In genomic region chr2:85433511-85434089, GRCh38 we compare ENCODE assay signal across 10 cellular contexts.
A peak's percentile ranks its signal among the peaks of the same experiment; 100 is the strongest.
DNase-seq lines count a peak whose midpoint lies in the region; ATAC-seq lines count a peak whose summit lies in the region.
"Had no signal": no experiment of that assay in that cellular context is flagged by ENCODE, and none has a peak within 500 bp of the region (broad histone marks: within the 10 kb centered on the region; RNA-seq: fewer than 3 reads in every experiment).

No MANE protein-coding gene starts in this region.

- peak; percentile 46 for DNase-seq in NCI-H510A treated with DMSO at 0.1 percent for 48 hours (lab: John Stamatoyannopoulos, UW)
- peak; percentile 58 for DNase-seq in epithelial cell of prostate (ENCODE audit: low read depth, low spot score)
- DNase-seq in stimulated activated effector memory CD8-positive, alpha-beta T cell treated with anti-CD3 and anti-CD28 coated beads, Interleukin-12 subunit alpha, Interleukin-12 subunit beta, amount 100 ng/mL, for 72 hours (ENCODE audit: low spot score in 2 of 2) = no peak
- no peak for DNase-seq in stimulated activated CD8-positive, alpha-beta memory T cell treated with anti-CD3 and anti-CD28 coated beads, Interleukin-4, amount 100 ng/mL, for 48 hours
- DNase-seq in activated naive CD8-positive, alpha-beta T cell treated with anti-CD3 and anti-CD28 coated beads, Interleukin-2, amount 50 U/mL, for 24 hours = no peak

- H3K4me2 ChIP-seq in BLaER1 = peak overlapping the region; percentile 97

- H3K36me3 ChIP-seq in BLaER1 (no peaks in the 10 kb centered on the region), mucosa of rectum (ENCODE audit: control insufficient read depth in 2 of 2, insufficient read depth in 2 of 2, low read length in 2 of 2) (no peaks in the 10 kb centered on the region)

- H3K27me3 ChIP-seq in BLaER1 = no peaks in the 10 kb centered on the region
- H3K27me3 ChIP-seq in mucosa of rectum (ENCODE audit: control insufficient read depth in 2 of 2, insufficient read depth in 2 of 2, low read length in 2 of 2) = no peaks in the 10 kb centered on the region

- peak overlapping the region; percentile 15; the same call in 1 of the 2 replicates for H3K9ac ChIP-seq in BLaER1
- H3K9ac ChIP-seq in mucosa of rectum (ENCODE audit: low read depth in 1 of 2, low read length in 2 of 2) = no peak overlapping the region

- H3K9me3 Mint-ChIP-seq in stimulated activated effector memory CD8-positive, alpha-beta T cell treated with anti-CD3 and anti-CD28 coated beads, Interleukin-12 subunit alpha, Interleukin-12 subunit beta, amount 100 ng/mL, for 72 hours = no peaks in the 10 kb centered on the region
- no peaks in the 10 kb centered on the region for H3K9me3 Mint-ChIP-seq in activated naive CD8-positive, alpha-beta T cell treated with anti-CD3 and anti-CD28 coated beads, Interleukin-2, amount 50 U/mL, for 24 hours
- H3K9me3 Mint-ChIP-seq: activated naive CD4-positive, alpha-beta T cell treated with anti-CD3 and anti-CD28 coated beads, Interleukin-2, amount 50 U/mL, for 24 hours; stimulated activated naive CD8-positive, alpha-beta T cell treated with anti-CD3 and anti-CD28 coated beads, Interleukin-15, Interleukin-2, amounts not matched to agents 100 ng/mL and 50 ng/mL, for 24 hours had no signal

- H3K36me3 Mint-ChIP-seq in stimulated activated effector memory CD8-positive, alpha-beta T cell treated with anti-CD3 and anti-CD28 coated beads, Interleukin-12 subunit alpha, Interleukin-12 subunit beta, amount 100 ng/mL, for 72 hours = peaks cover 6% of the 10 kb centered on the region
- H3K36me3 Mint-ChIP-seq in activated naive CD8-positive, alpha-beta T cell treated with anti-CD3 and anti-CD28 coated beads, Interleukin-2, amount 50 U/mL, for 24 hours (ENCODE audit: low read depth) = no peaks in the 10 kb centered on the region
- H3K36me3 Mint-ChIP-seq: activated naive CD4-positive, alpha-beta T cell treated with anti-CD3 and anti-CD28 coated beads, Interleukin-2, amount 50 U/mL, for 24 hours had no signal

- no peak overlapping the region for H3K27ac Mint-ChIP-seq in stimulated activated effector memory CD8-positive, alpha-beta T cell treated with anti-CD3 and anti-CD28 coated beads, Interleukin-12 subunit alpha, Interleukin-12 subunit beta, amount 100 ng/mL, for 72 hours
- H3K27ac Mint-ChIP-seq in activated naive CD8-positive, alpha-beta T cell treated with anti-CD3 and anti-CD28 coated beads, Interleukin-2, amount 50 U/mL, for 24 hours = no peak overlapping the region
- H3K27ac Mint-ChIP-seq: activated naive CD4-positive, alpha-beta T cell treated with anti-CD3 and anti-CD28 coated beads, Interleukin-2, amount 50 U/mL, for 24 hours; stimulated activated naive CD8-positive, alpha-beta T cell treated with anti-CD3 and anti-CD28 coated beads, Interleukin-15, Interleukin-2, amounts not matched to agents 100 ng/mL and 50 ng/mL, for 24 hours had no signal

- peak overlapping the region; percentile 83 for H3K27ac ChIP-seq in BLaER1
- peak overlapping the region; percentile 58 for H3K27ac ChIP-seq in epithelial cell of prostate
- peak overlapping the region; percentile 52 to 80 for H3K27ac ChIP-seq in mucosa of rectum (ENCODE audit: low read depth in 2 of 2, low read length in 2 of 2)

- H3K4me3 ChIP-seq in BLaER1 = no peak overlapping the region
- no peak overlapping the region for H3K4me3 ChIP-seq in mucosa of rectum (ENCODE audit: low read length in 2 of 2)

- ATAC-seq in stimulated activated effector memory CD8-positive, alpha-beta T cell treated with anti-CD3 and anti-CD28 coated beads, Interleukin-12 subunit alpha, Interleukin-12 subunit beta, amount 100 ng/mL, for 72 hours = no peak
- no peak for ATAC-seq in GM19467 (IDR thresholded peaks at IDR 0.05; ENCODE audit: unreplicated experiment)
- no peak for ATAC-seq in activated naive CD8-positive, alpha-beta T cell treated with anti-CD3 and anti-CD28 coated beads, Interleukin-2, amount 50 U/mL, for 24 hours

- no peaks in the 10 kb centered on the region for H3K27me3 Mint-ChIP-seq in activated naive CD8-positive, alpha-beta T cell treated with anti-CD3 and anti-CD28 coated beads, Interleukin-2, amount 50 U/mL, for 24 hours
- H3K27me3 Mint-ChIP-seq: activated naive CD4-positive, alpha-beta T cell treated with anti-CD3 and anti-CD28 coated beads, Interleukin-2, amount 50 U/mL, for 24 hours; stimulated activated naive CD8-positive, alpha-beta T cell treated with anti-CD3 and anti-CD28 coated beads, Interleukin-15, Interleukin-2, amounts not matched to agents 100 ng/mL and 50 ng/mL, for 24 hours had no signal

- H3K4me3 Mint-ChIP-seq in stimulated activated effector memory CD8-positive, alpha-beta T cell treated with anti-CD3 and anti-CD28 coated beads, Interleukin-12 subunit alpha, Interleukin-12 subunit beta, amount 100 ng/mL, for 72 hours = no peak overlapping the region
- no peak overlapping the region for H3K4me3 Mint-ChIP-seq in activated naive CD8-positive, alpha-beta T cell treated with anti-CD3 and anti-CD28 coated beads, Interleukin-2, amount 50 U/mL, for 24 hours
- H3K4me3 Mint-ChIP-seq: activated naive CD4-positive, alpha-beta T cell treated with anti-CD3 and anti-CD28 coated beads, Interleukin-2, amount 50 U/mL, for 24 hours; stimulated activated naive CD8-positive, alpha-beta T cell treated with anti-CD3 and anti-CD28 coated beads, Interleukin-15, Interleukin-2, amounts not matched to agents 100 ng/mL and 50 ng/mL, for 24 hours had no signal

- peaks cover 28% of the 10 kb centered on the region for H3K4me1 Mint-ChIP-seq in stimulated activated effector memory CD8-positive, alpha-beta T cell treated with anti-CD3 and anti-CD28 coated beads, Interleukin-12 subunit alpha, Interleukin-12 subunit beta, amount 100 ng/mL, for 72 hours
- H3K4me1 Mint-ChIP-seq in activated naive CD8-positive, alpha-beta T cell treated with anti-CD3 and anti-CD28 coated beads, Interleukin-2, amount 50 U/mL, for 24 hours = peaks cover 22% of the 10 kb centered on the region

- no peaks in the 10 kb centered on the region for H4K20me1 ChIP-seq in BLaER1

- peaks cover 92% of the 10 kb centered on the region for H3K4me1 ChIP-seq in BLaER1
- peaks cover 18 to 23% of the 10 kb centered on the region in 2 donors for H3K4me1 ChIP-seq in mucosa of rectum (ENCODE audit: control insufficient read depth in 2 of 2, insufficient read depth in 2 of 2, low read length in 2 of 2)

- H3K9me3 ChIP-seq in BLaER1 (no peaks in the 10 kb centered on the region), mucosa of rectum (ENCODE audit: control insufficient read depth in 2 of 2, low read length in 2 of 2) (no peaks in the 10 kb centered on the region)

Comparison
In these comparisons a context has a peak if more than half of its experiments do, and no peak if none do; other contexts are left out.
1. DNase-seq: peak in NCI-H510A treated with DMSO at 0.1 percent for 48 hours (single experiment) and epithelial cell of prostate (single experiment); none in stimulated activated effector memory CD8-positive, alpha-beta T cell treated with anti-CD3 and anti-CD28 coated beads, Interleukin-12 subunit alpha, Interleukin-12 subunit beta, amount 100 ng/mL, for 72 hours (0 of 2), stimulated activated CD8-positive, alpha-beta memory T cell treated with anti-CD3 and anti-CD28 coated beads, Interleukin-4, amount 100 ng/mL, for 48 hours (single experiment) and activated naive CD8-positive, alpha-beta T cell treated with anti-CD3 and anti-CD28 coated beads, Interleukin-2, amount 50 U/mL, for 24 hours (single experiment).
2. Peak in every context shown above with its lines, with median percentiles within 50 percentile points of each other: H3K27ac ChIP-seq.